ENCODE assay signal across 1 cellular context in genomic region chr12:111450676-111451075, GRCh38.
TF ChIP-seq lines count a peak whose summit lies in the region.

No MANE protein-coding gene starts in this region.

TF ChIP-seq in K562, 482 proteins besides CTCF, POLR2A, EP300 and RAD21 (continued from another document):
- TF ChIP-seq MLLT1 (IDR thresholded peaks at IDR 0.05): no peak
- TF ChIP-seq RBM22 (IDR thresholded peaks at IDR 0.05; ENCODE audit: low read depth, low read length, poor library complexity, severe bottlenecking): peak; percentile 88
- no peak for TF ChIP-seq TRIM25 (IDR thresholded peaks at IDR 0.05; ENCODE audit: borderline replicate concordance)
- TF ChIP-seq POLR2B (IDR thresholded peaks at IDR 0.05; ENCODE audit: low read depth, partially characterized antibody): peak; percentile 38
- TF ChIP-seq PREB (CRISPR knock-in tag; IDR thresholded peaks at IDR 0.05): no peak
- no peak for TF ChIP-seq TAL1 (IDR thresholded peaks at IDR 0.05)
- TF ChIP-seq ZNF354B (CRISPR knock-in tag; IDR thresholded peaks at IDR 0.05): no peak
- no peak for TF ChIP-seq MIER1 (IDR thresholded peaks at IDR 0.05; ENCODE audit: low read depth)
- TF ChIP-seq SRF (CRISPR knock-in tag; IDR thresholded peaks at IDR 0.05): no peak
- no peak for TF ChIP-seq PPARD (CRISPR knock-in tag; IDR thresholded peaks at IDR 0.05)
- 0 out of 2 replicates have a peak, but pooled peaks have one; percentile 16 for TF ChIP-seq CHCHD3 (CRISPR knock-in tag; IDR thresholded peaks at IDR 0.05)
- no peak for TF ChIP-seq PHB2 (IDR thresholded peaks at IDR 0.05; ENCODE audit: low read depth)
- TF ChIP-seq IRF1 (CRISPR knock-in tag; IDR thresholded peaks at IDR 0.05; ENCODE audit: borderline replicate concordance): no peak
- TF ChIP-seq POLR2G (IDR thresholded peaks at IDR 0.05; ENCODE audit: low read depth, low read length): peak; percentile 69
- no peak for TF ChIP-seq ZNF584 (CRISPR knock-in tag; IDR thresholded peaks at IDR 0.05; ENCODE audit: low read depth)
- no peak for TF ChIP-seq PRDM10 (IDR thresholded peaks at IDR 0.05; ENCODE audit: partially characterized antibody)
- peak; percentile 95 for TF ChIP-seq POLR2AphosphoS2 (IDR thresholded peaks at IDR 0.05; ENCODE audit: low read length)
- TF ChIP-seq COPS2 (conservative IDR thresholded peaks at IDR 0.05): no peak
- no peak for TF ChIP-seq MTA2 (IDR thresholded peaks at IDR 0.05; ENCODE audit: low read depth)
